ENCODE assay signal across 16 cellular contexts in the genomic region with DNA sequence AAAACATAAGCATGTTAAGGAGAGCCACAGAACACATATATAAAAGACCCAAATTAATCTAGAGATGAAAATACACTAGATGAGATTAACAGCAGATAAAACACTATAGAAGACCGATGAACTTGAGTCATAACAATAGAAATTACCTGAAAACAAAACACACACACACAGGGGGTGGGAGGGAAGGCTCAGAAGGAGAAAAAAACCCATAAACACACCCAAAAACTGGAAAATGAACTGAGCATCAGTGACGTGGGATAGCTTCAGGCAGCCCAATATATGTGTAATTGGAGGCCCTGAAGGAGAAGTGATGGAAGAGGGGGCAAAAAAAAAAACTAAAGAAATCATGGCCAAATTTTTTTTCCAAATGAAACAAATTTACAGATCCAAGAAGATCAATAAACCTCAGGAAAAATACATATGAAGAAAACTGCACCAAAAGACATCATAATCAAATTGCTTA. TPM values are rescaled to one million over a fixed set of nuclear protein-coding genes. Genes with fewer than 3 reads are reported as not detected.
A peak's percentile ranks its signal among the peaks of the same experiment; 100 is the strongest.
DNase-seq lines count a peak whose midpoint lies in the region; ATAC-seq and TF ChIP-seq lines count a peak whose summit lies in the region.
"Had no signal": no experiment of that assay in that cellular context is flagged by ENCODE, and none has a peak within 500 bp of the region (broad histone marks: within the 10 kb centered on the region; RNA-seq: fewer than 3 reads in every experiment).

No MANE protein-coding gene starts in this region.

- peak overlapping the region; percentile 69 for H3K27ac Mint-ChIP-seq in activated naive CD8-positive, alpha-beta T cell

- H3K4me1 ChIP-seq in tibial artery = no peaks in the 10 kb centered on the region
- H3K4me1 ChIP-seq in upper lobe of left lung = peaks cover 0 to 15% (median 4%) of the 10 kb centered on the region in 4 donors
- no peaks in the 10 kb centered on the region for H3K4me1 ChIP-seq in trophoblast cell (ENCODE audit: control insufficient read depth in 1 of 2, insufficient read depth in 2 of 2, low read length in 2 of 2)

- peaks cover 16 to 25% (median 22%) of the 10 kb centered on the region in 3 donors for H3K36me3 ChIP-seq in tibial artery
- H3K36me3 ChIP-seq in upper lobe of left lung = peaks cover 0 to 29% (median 8%) of the 10 kb centered on the region in 4 donors
- H3K36me3 ChIP-seq in trophoblast cell (ENCODE audit: control insufficient read depth in 1 of 2, insufficient read depth in 2 of 2, low read length in 2 of 2) = peaks cover 8 to 9% of the 10 kb centered on the region in 2 experiments
- H3K36me3 ChIP-seq: ovary had no signal

- no peaks in the 10 kb centered on the region for H3K27me3 ChIP-seq in tibial artery
- no peaks in the 10 kb centered on the region for H3K27me3 ChIP-seq in upper lobe of left lung
- no peaks in the 10 kb centered on the region for H3K27me3 ChIP-seq in trophoblast cell (ENCODE audit: insufficient read depth, low read length)
- H3K27me3 ChIP-seq: left lung, ovary had no signal

- H2AFZ ChIP-seq in trophoblast cell (ENCODE audit: insufficient read depth, low read length, poor library complexity) = no peak overlapping the region

- no peak overlapping the region for H3K4me2 ChIP-seq in trophoblast cell (ENCODE audit: low read length)

- H2BK5ac ChIP-seq in trophoblast cell (ENCODE audit: low read depth, low read length, poor library complexity) = no peak overlapping the region

- DNase-seq in posterior vena cava (ENCODE audit: low spot score) (no peak), tibial artery (no peak), upper lobe of left lung (no peak), trophoblast cell (no peak)
- DNase-seq: activated effector memory CD4-positive, alpha-beta T cell treated with Interleukin-2 at 50 U/mL for 16 hours; Calu3; foreskin fibroblast; left lung; NCI-H526 treated with DMSO at 0.1 percent for 48 hours; ovary; stimulated activated CD4-positive, alpha-beta T cell treated with anti-CD3 and anti-CD28 coated beads, Interleukin-2, amount 100 ng/mL, for 24 hours had no signal

- H2AK5ac ChIP-seq in trophoblast cell (ENCODE audit: low read length) = no peak overlapping the region

- H3K4me1 Mint-ChIP-seq in activated naive CD8-positive, alpha-beta T cell (ENCODE audit: low read depth) = peaks cover 51% of the 10 kb centered on the region

- no peak overlapping the region for H2BK12ac ChIP-seq in trophoblast cell (ENCODE audit: low read length)

- no peaks in the 10 kb centered on the region for H3K27me3 Mint-ChIP-seq in activated naive CD8-positive, alpha-beta T cell

- H3K27ac ChIP-seq in tibial artery = no peak overlapping the region
- H3K27ac ChIP-seq in upper lobe of left lung = no peak overlapping the region
- no peak overlapping the region for H3K27ac ChIP-seq in trophoblast cell (ENCODE audit: low read depth, low read length)
- H3K27ac ChIP-seq: left lung, ovary, thoracic aorta had no signal

- H3K4me3 ChIP-seq in tibial artery = no peak overlapping the region
- no peak overlapping the region for H3K4me3 ChIP-seq in upper lobe of left lung
- no peak overlapping the region for H3K4me3 ChIP-seq in trophoblast cell (ENCODE audit: low read depth, low read length)
- H3K4me3 ChIP-seq: left lung, ovary, thoracic aorta had no signal

- H3K79me1 ChIP-seq in trophoblast cell (ENCODE audit: low read length) = no peaks in the 10 kb centered on the region

- no peak overlapping the region for H4K91ac ChIP-seq in trophoblast cell (ENCODE audit: low read depth, low read length)

- ATAC-seq in GM18498 (IDR thresholded peaks at IDR 0.05; ENCODE audit: unreplicated experiment) (peak; percentile 49), GM19463 (IDR thresholded peaks at IDR 0.05; ENCODE audit: unreplicated experiment) (peak; percentile 18), HG03159 (IDR thresholded peaks at IDR 0.05; ENCODE audit: unreplicated experiment) (peak; percentile 49), upper lobe of left lung (ENCODE audit: low FRiP score in 2 of 2) (no peak)
- ATAC-seq: left lung had no signal

- no peak overlapping the region for H4K8ac ChIP-seq in trophoblast cell (ENCODE audit: low read depth, low read length)

- no peak overlapping the region for H3K4ac ChIP-seq in trophoblast cell (ENCODE audit: low read depth, low read length)

- H3K9me3 Mint-ChIP-seq in activated naive CD8-positive, alpha-beta T cell (ENCODE audit: low read depth) = no peaks in the 10 kb centered on the region

- H3K36me3 Mint-ChIP-seq in activated naive CD8-positive, alpha-beta T cell = peaks cover 22% of the 10 kb centered on the region

- TF ChIP-seq POLR2A in upper lobe of left lung (IDR thresholded peaks at IDR 0.05) = no peak

- no peak overlapping the region for H3K18ac ChIP-seq in trophoblast cell (ENCODE audit: low read length)

- H4K12ac ChIP-seq in trophoblast cell (ENCODE audit: low read depth, low read length) = no peak overlapping the region

- no peak overlapping the region for H3K9ac ChIP-seq in trophoblast cell (ENCODE audit: low read length)

- no peak overlapping the region for H2BK120ac ChIP-seq in trophoblast cell (ENCODE audit: insufficient read depth, low read length, poor library complexity)

- no peak overlapping the region for H3K23ac ChIP-seq in trophoblast cell (ENCODE audit: low read length)

- intact Hi-C loops in posterior vena cava (cut with DNase I) = no loop called here
- intact Hi-C loops in tibial artery (cut with DNase I; ENCODE audit: low total_unique reads) = no loop called here

- 93 to 97% methylated on average over 2 of the region's 2 CpGs for WGBS in upper lobe of left lung, 2 donors
- no CpG with 5 or more reads among the region's 2 CpGs for WGBS in trophoblast cell (ENCODE audit: extremely low coverage, insufficient coverage, insufficient read length)

- TF ChIP-seq CTCF in tibial artery (IDR thresholded peaks at IDR 0.05) (no peak), upper lobe of left lung (IDR thresholded peaks at IDR 0.05) (no peak)

- H3K9me3 ChIP-seq in tibial artery (no peaks in the 10 kb centered on the region), upper lobe of left lung (no peaks in the 10 kb centered on the region), trophoblast cell (ENCODE audit: insufficient read depth, low read depth, low read length) (peaks cover 7% of the 10 kb centered on the region)
- H3K9me3 ChIP-seq: left lung, ovary, thoracic aorta had no signal

- H3K79me2 ChIP-seq in trophoblast cell (ENCODE audit: control insufficient read depth, insufficient read depth, low read length, poor library complexity) = no peaks in the 10 kb centered on the region

- TF ChIP-seq EP300 in upper lobe of left lung (IDR thresholded peaks at IDR 0.05) = no peak

- H3K4me3 Mint-ChIP-seq in activated naive CD8-positive, alpha-beta T cell = no peak overlapping the region

- H3K14ac ChIP-seq in trophoblast cell (ENCODE audit: low read length) = no peak overlapping the region

RNA-seq across cellular contexts. Expression of a gene that starts 11.4 kb away (rescaled TPM):
- total RNA-seq in posterior vena cava = 10 to 100 TPM; 42.6 to 52.3 TPM
- 10 to 100 TPM; 29.3 to 64.1 (median 48.1) TPM for total RNA-seq in upper lobe of left lung
- 27.1 and 27.4 TPM in 2 replicates for polyA plus RNA-seq in trophoblast cell (2013)

RNA-seq across cellular contexts. Expression of a gene that starts 56.0 kb away (rescaled TPM):
- total RNA-seq in posterior vena cava = 100 to 1,000 TPM; 193 to 230 TPM
- 100 to 1,000 TPM in 5 of 6 donors, 10 to 100 TPM in 1; 49.2 to 250 (median 202) TPM for total RNA-seq in upper lobe of left lung
- 373 and 375 TPM in 2 replicates for polyA plus RNA-seq in trophoblast cell (2013)

Comparison
In these comparisons a context has a peak if more than half of its experiments do, and no peak if none do; other contexts are left out.
1. ATAC-seq: peak in GM18498 (single experiment), GM19463 (single experiment) and HG03159 (single experiment); none in upper lobe of left lung (0 of 2).